ENCODE assay signal across 20 cellular contexts in genomic region chr9:114606068-114606467, GRCh38. TPM values are rescaled to one million over a fixed set of nuclear protein-coding genes. Genes with fewer than 3 reads are reported as not detected.
DNase-seq lines count a peak whose midpoint lies in the region; TF ChIP-seq lines count a peak whose summit lies in the region.
"Had no signal": no experiment of that assay in that cellular context is flagged by ENCODE, and none has a peak within 500 bp of the region (broad histone marks: within the 10 kb centered on the region; RNA-seq: fewer than 3 reads in every experiment).

No MANE protein-coding gene starts in this region.

- peaks cover 65% of the 10 kb centered on the region for H3K4me1 ChIP-seq in DOHH2 (ENCODE audit: control insufficient read depth, low read length)
- H3K4me1 ChIP-seq in adipocyte (ENCODE audit: control insufficient read depth, insufficient read depth, low read length), result peaks cover 55% of the 10 kb centered on the region
- peaks cover 10 to 13% of the 10 kb centered on the region in 2 experiments for H3K4me1 ChIP-seq in trophoblast cell (ENCODE audit: control insufficient read depth in 1 of 2, insufficient read depth in 2 of 2, low read length in 2 of 2)

- H3K9me3 ChIP-seq in DOHH2 (ENCODE audit: control insufficient read depth, insufficient read depth, low read length), result 0 out of 2 replicates have a peak, but pooled peaks cover 3% of the 10 kb centered on the region
- peaks cover 4% of the 10 kb centered on the region for H3K9me3 ChIP-seq in adipocyte (ENCODE audit: control insufficient read depth, low read length)
- H3K9me3 ChIP-seq in trophoblast cell (ENCODE audit: insufficient read depth, low read depth, low read length), result peaks cover under 1% of the 10 kb centered on the region

- H3K4me3 ChIP-seq in DOHH2 (ENCODE audit: low read length) (no peak overlapping the region), adipocyte (ENCODE audit: low read length) (no peak overlapping the region), trophoblast cell (ENCODE audit: low read depth, low read length) (no peak overlapping the region), foreskin fibroblast (ENCODE audit: low read depth in 1 of 2, low read length in 2 of 2) (no peak overlapping the region)
- H3K4me3 ChIP-seq: left lung, right atrium auricular region, suprapubic skin had no signal

- H2AK5ac ChIP-seq in trophoblast cell (ENCODE audit: low read length), result no peak overlapping the region

- H3K27me3 Mint-ChIP-seq in activated CD4-positive, alpha-beta T cell treated with anti-CD3 and anti-CD28 coated beads, Interleukin-2, amount 10 ng/mL, durations not matched to agents 7 days and 5 days, result no peaks in the 10 kb centered on the region
- H3K27me3 Mint-ChIP-seq: effector memory CD8-positive, alpha-beta T cell had no signal

- H3K14ac ChIP-seq in trophoblast cell (ENCODE audit: low read length), result no peak overlapping the region

- no CpG with 5 or more reads among the region's 7 CpGs for WGBS in trophoblast cell (ENCODE audit: extremely low coverage, insufficient coverage, insufficient read length)

- H3K27me3 ChIP-seq in DOHH2 (ENCODE audit: control insufficient read depth, low read length), result no peaks in the 10 kb centered on the region
- H3K27me3 ChIP-seq in adipocyte (replicated peaks; ENCODE audit: control insufficient read depth, insufficient read depth, low read length), result no peaks in the 10 kb centered on the region
- H3K27me3 ChIP-seq in trophoblast cell (ENCODE audit: insufficient read depth, low read length), result no peaks in the 10 kb centered on the region
- H3K27me3 ChIP-seq: right atrium auricular region, suprapubic skin had no signal

- no peak for TF ChIP-seq CTCF in DOHH2 (IDR thresholded peaks at IDR 0.05; ENCODE audit: low read depth, low read length, poor library complexity, severe bottlenecking)
- no peak for TF ChIP-seq CTCF in foreskin fibroblast (IDR thresholded peaks at IDR 0.05; ENCODE audit: low read depth, low read length)

- no peak overlapping the region for H2BK120ac ChIP-seq in trophoblast cell (ENCODE audit: insufficient read depth, low read length, poor library complexity)

- H4K8ac ChIP-seq in trophoblast cell (ENCODE audit: low read depth, low read length), result no peak overlapping the region

- CTCF ChIA-PET in activated CD4-positive, alpha-beta T cell treated with anti-CD3 and anti-CD28 coated beads, Interleukin-2, amount 10 ng/mL, durations not matched to agents 7 days and 5 days (lab: Charles Lee), result interaction anchor here (1.7 to 2.9 kb wide), 3 partner anchors 11 to 19 kb away, joined by 4 to 22 read pairs (median 7); partner anchors contain the start of gene ATP6V1G1

- no peak overlapping the region for H3K18ac ChIP-seq in trophoblast cell (ENCODE audit: low read length)

- H3F3A ChIP-seq in DOHH2 (ENCODE audit: control insufficient read depth, insufficient read depth), result peaks cover 18% of the 10 kb centered on the region

- no peak overlapping the region for H3K23ac ChIP-seq in trophoblast cell (ENCODE audit: low read length)

- H4K91ac ChIP-seq in trophoblast cell (ENCODE audit: low read depth, low read length), result no peak overlapping the region

- H3K36me3 ChIP-seq in DOHH2 (ENCODE audit: control insufficient read depth, low read length), result peaks cover under 1% of the 10 kb centered on the region; the same call in 1 of the 2 replicates
- H3K36me3 ChIP-seq in adipocyte (ENCODE audit: control insufficient read depth, insufficient read depth, low read length, severe bottlenecking), result peaks cover 2% of the 10 kb centered on the region
- peaks cover 0 to under 1% of the 10 kb centered on the region in 2 experiments for H3K36me3 ChIP-seq in trophoblast cell (ENCODE audit: control insufficient read depth in 1 of 2, insufficient read depth in 2 of 2, low read length in 2 of 2)
- H3K36me3 ChIP-seq: right atrium auricular region had no signal

- H3K27ac ChIP-seq in DOHH2 (ENCODE audit: low read depth, low read length) (peak overlapping the region; percentile 78; the same call in 1 of the 2 replicates), trophoblast cell (ENCODE audit: low read depth, low read length) (peak overlapping the region; percentile 14)
- H3K27ac ChIP-seq: left lung, right atrium auricular region, suprapubic skin had no signal

- H2BK12ac ChIP-seq in trophoblast cell (ENCODE audit: low read length), result no peak overlapping the region

- no peaks in the 10 kb centered on the region for H3K9me2 ChIP-seq in DOHH2 (replicated peaks; ENCODE audit: control insufficient read depth, low read length)

- peak overlapping the region; percentile 57 for H3K9ac ChIP-seq in adipocyte (ENCODE audit: low read length)
- no peak overlapping the region for H3K9ac ChIP-seq in trophoblast cell (ENCODE audit: low read length)

- no peak overlapping the region for H3K4me3 Mint-ChIP-seq in activated CD4-positive, alpha-beta T cell treated with anti-CD3 and anti-CD28 coated beads, Interleukin-2, amount 10 ng/mL, durations not matched to agents 7 days and 5 days
- H3K4me3 Mint-ChIP-seq: activated naive CD4-positive, alpha-beta T cell treated with anti-CD3 and anti-CD28 coated beads for 36 hours; effector memory CD8-positive, alpha-beta T cell; natural killer cell had no signal

- no peak overlapping the region for H3K27ac Mint-ChIP-seq in activated CD4-positive, alpha-beta T cell treated with anti-CD3 and anti-CD28 coated beads, Interleukin-2, amount 10 ng/mL, durations not matched to agents 7 days and 5 days
- H3K27ac Mint-ChIP-seq: activated naive CD4-positive, alpha-beta T cell treated with anti-CD3 and anti-CD28 coated beads for 36 hours; natural killer cell had no signal

- H4K12ac ChIP-seq in trophoblast cell (ENCODE audit: low read depth, low read length), result no peak overlapping the region

- POLR2A ChIA-PET in activated CD4-positive, alpha-beta T cell treated with anti-CD3 and anti-CD28 coated beads, Interleukin-2, amount 10 ng/mL, durations not matched to agents 7 days and 5 days (lab: Charles Lee), result no interaction called here

- peaks cover 19% of the 10 kb centered on the region for H3K36me3 Mint-ChIP-seq in activated CD4-positive, alpha-beta T cell treated with anti-CD3 and anti-CD28 coated beads, Interleukin-2, amount 10 ng/mL, durations not matched to agents 7 days and 5 days (ENCODE audit: low read depth)

- no peak overlapping the region for H3K4ac ChIP-seq in trophoblast cell (ENCODE audit: low read depth, low read length)

- H3K4me1 Mint-ChIP-seq in activated CD4-positive, alpha-beta T cell treated with anti-CD3 and anti-CD28 coated beads, Interleukin-2, amount 10 ng/mL, durations not matched to agents 7 days and 5 days, result peaks cover 15% of the 10 kb centered on the region

- H3K9me3 Mint-ChIP-seq in activated CD4-positive, alpha-beta T cell treated with anti-CD3 and anti-CD28 coated beads, Interleukin-2, amount 10 ng/mL, durations not matched to agents 7 days and 5 days, result peaks cover 11% of the 10 kb centered on the region

- no peaks in the 10 kb centered on the region for H4K20me1 ChIP-seq in DOHH2 (ENCODE audit: control insufficient read depth, insufficient read depth, low read depth, low read length)

- H3K4me2 ChIP-seq in DOHH2 (ENCODE audit: low read length) (peak overlapping the region; percentile 64), trophoblast cell (ENCODE audit: low read length) (no peak overlapping the region)

- no peak overlapping the region for H2BK5ac ChIP-seq in trophoblast cell (ENCODE audit: low read depth, low read length, poor library complexity)

- peaks cover 9% of the 10 kb centered on the region for H3K79me2 ChIP-seq in DOHH2 (ENCODE audit: control insufficient read depth, low read length)
- H3K79me2 ChIP-seq in trophoblast cell (ENCODE audit: control insufficient read depth, insufficient read depth, low read length, poor library complexity), result no peaks in the 10 kb centered on the region

- DNase-seq in adipocyte (ENCODE audit: low read depth), result no peak
- peak; percentile 29 for DNase-seq in left kidney (ENCODE audit: low read depth, low spot score)
- DNase-seq in trophoblast cell, result peak; percentile 94 to 96
- DNase-seq in HUDEP-2 (lab: John Stamatoyannopoulos, UW; ENCODE audit: unreplicated experiment in 76 of 76), result no peak
- DNase-seq in foreskin fibroblast, result no peak
- no peak for DNase-seq in GM03348 (ENCODE audit: low spot score)
- no peak for DNase-seq in activated CD4-positive, alpha-beta T cell treated with anti-CD3 and anti-CD28 coated beads, Interleukin-2, amount 10 ng/mL, durations not matched to agents 7 days and 5 days
- DNase-seq: activated CD4-positive, alpha-beta T cell treated with anti-CD3 and anti-CD28 coated beads for 1 hour; activated naive CD4-positive, alpha-beta T cell treated with anti-CD3 and anti-CD28 coated beads for 36 hours; effector memory CD8-positive, alpha-beta T cell; left lung; natural killer cell; NCI-H1930; SHP77 treated with DMSO at 0.1 percent for 48 hours had no signal

- H2AFZ ChIP-seq in trophoblast cell (ENCODE audit: insufficient read depth, low read length, poor library complexity), result no peak overlapping the region

- H3K79me1 ChIP-seq in trophoblast cell (ENCODE audit: low read length), result peaks cover 5% of the 10 kb centered on the region

RNA-seq across cellular contexts. Expression of gene TMEM268, which starts 5.0 kb away (rescaled TPM):
- polyA plus RNA-seq in trophoblast cell (2013), result 7.5 and 8.4 TPM in 2 replicates
- 10 to 100 TPM; 26.4 to 31.5 TPM for total RNA-seq in activated CD4-positive, alpha-beta T cell treated with anti-CD3 and anti-CD28 coated beads, Interleukin-2, amount 10 ng/mL, durations not matched to agents 7 days and 5 days

RNA-seq across cellular contexts. Expression of gene ATP6V1G1, which starts 18.5 kb away (rescaled TPM):
- polyA plus RNA-seq in trophoblast cell (2013), result 342 and 358 TPM in 2 replicates
- total RNA-seq in activated CD4-positive, alpha-beta T cell treated with anti-CD3 and anti-CD28 coated beads, Interleukin-2, amount 10 ng/mL, durations not matched to agents 7 days and 5 days, result 10 to 100 TPM; 89.0 to 94.8 TPM

RNA-seq across cellular contexts. Expression of gene TEX53, which starts 51.5 kb away (rescaled TPM):
- not detected in 2 replicates for polyA plus RNA-seq in trophoblast cell (2013)
- total RNA-seq in activated CD4-positive, alpha-beta T cell treated with anti-CD3 and anti-CD28 coated beads, Interleukin-2, amount 10 ng/mL, durations not matched to agents 7 days and 5 days, result not detected
- total RNA-seq: activated naive CD4-positive, alpha-beta T cell treated with anti-CD3 and anti-CD28 coated beads for 36 hours; bronchial epithelial cell; fibroblast of villous mesenchyme; left lung; MCF 10A; natural killer cell; right atrium auricular region; suprapubic skin had no signal

Comparison
In these comparisons a context has a peak if more than half of its experiments do, and no peak if none do; other contexts are left out.
1. DNase-seq: peak in left kidney (single experiment) and trophoblast cell (2 of 2); none in adipocyte (single experiment), HUDEP-2 (0 of 76), foreskin fibroblast (0 of 2), GM03348 (single experiment) and activated CD4-positive, alpha-beta T cell treated with anti-CD3 and anti-CD28 coated beads, Interleukin-2, amount 10 ng/mL, durations not matched to agents 7 days and 5 days (single experiment).